Comparison of ENCODE assay signal across 8 cellular contexts in the genomic region with DNA sequence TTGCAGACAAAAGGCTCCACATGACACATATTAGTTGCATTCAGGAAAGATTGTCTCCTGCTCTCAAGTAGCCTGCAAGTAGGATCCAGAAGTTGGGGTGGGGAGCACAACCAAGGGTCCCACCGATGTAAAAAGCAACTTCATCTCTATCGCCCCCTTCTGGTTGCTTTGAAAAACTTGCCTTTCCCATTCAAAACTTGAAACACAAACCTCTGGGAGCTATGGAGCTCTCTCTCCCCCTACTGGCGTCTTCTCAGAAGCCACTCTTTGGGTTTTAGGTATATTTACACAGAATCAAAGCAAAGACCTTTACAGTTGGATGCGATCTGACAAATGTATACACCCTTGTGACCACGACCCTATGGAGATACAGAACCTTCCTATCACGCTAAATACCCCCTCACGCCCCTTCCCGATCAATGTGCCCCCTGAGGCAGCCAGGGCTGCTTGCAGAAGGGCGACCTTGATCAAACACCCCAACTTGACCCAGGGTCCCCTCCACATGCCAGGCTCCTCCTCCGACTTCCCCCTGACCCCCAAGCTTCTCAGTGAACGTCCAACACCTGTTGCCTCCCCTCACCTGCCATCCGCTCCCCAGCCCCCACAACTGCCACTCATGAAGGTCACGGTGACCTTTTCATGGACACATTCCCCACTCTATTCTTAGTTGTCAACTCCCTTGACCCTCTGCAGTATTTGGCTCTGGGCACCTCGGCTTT. TPM values are rescaled to one million over a fixed set of nuclear protein-coding genes. Genes with fewer than 3 reads are reported as not detected.
A peak's percentile ranks its signal among the peaks of the same experiment; 100 is the strongest.
DNase-seq lines count a peak whose midpoint lies in the region; ATAC-seq and TF ChIP-seq lines count a peak whose summit lies in the region.

No MANE protein-coding gene starts in this region.

- no peak for ATAC-seq in GM19463 (IDR thresholded peaks at IDR 0.05; ENCODE audit: unreplicated experiment)

- peak overlapping the region; percentile 49 for H3K4me3 Mint-ChIP-seq in activated naive CD4-positive, alpha-beta T cell treated with anti-CD3 and anti-CD28 coated beads, Interleukin-2, amount 10 ng/mL, durations not matched to agents 7 days and 5 days

- peak overlapping the region; percentile 34 for H3K4ac ChIP-seq in trophoblast cell (ENCODE audit: low read depth, low read length)

- H3K4me2 ChIP-seq in Loucy (ENCODE audit: low read depth, low read length, poor library complexity, severe bottlenecking) (no peak overlapping the region), trophoblast cell (ENCODE audit: low read length) (no peak overlapping the region)

- no peak overlapping the region for H2AFZ ChIP-seq in Loucy (ENCODE audit: low read length)
- no peak overlapping the region for H2AFZ ChIP-seq in trophoblast cell (ENCODE audit: insufficient read depth, low read length, poor library complexity)

- H3K4me3 ChIP-seq in GM06990 (replicated peaks; ENCODE audit: low read depth, low read length): no peak overlapping the region
- no peak overlapping the region for H3K4me3 ChIP-seq in Loucy (ENCODE audit: low read length, poor library complexity, severe bottlenecking)
- no peak overlapping the region for H3K4me3 ChIP-seq in trophoblast cell (ENCODE audit: low read depth, low read length)

- no peaks in the 10 kb centered on the region; the same call in none of the 2 replicates for H3K36me3 ChIP-seq in GM06990 (ENCODE audit: control insufficient read depth, insufficient read depth, low read length)
- H3K36me3 ChIP-seq in Loucy (ENCODE audit: insufficient read depth, low read length): no peaks in the 10 kb centered on the region
- peaks cover 7 to 8% of the 10 kb centered on the region in 2 experiments for H3K36me3 ChIP-seq in trophoblast cell (ENCODE audit: control insufficient read depth in 1 of 2, insufficient read depth in 2 of 2, low read length in 2 of 2)

- peaks cover 80% of the 10 kb centered on the region for H3K4me1 Mint-ChIP-seq in activated naive CD4-positive, alpha-beta T cell treated with anti-CD3 and anti-CD28 coated beads, Interleukin-2, amount 10 ng/mL, durations not matched to agents 7 days and 5 days

- H2BK12ac ChIP-seq in trophoblast cell (ENCODE audit: low read length): no peak overlapping the region

- H3K9me3 ChIP-seq in Loucy (ENCODE audit: insufficient read depth, low read depth, low read length): no peaks in the 10 kb centered on the region
- no peaks in the 10 kb centered on the region for H3K9me3 ChIP-seq in trophoblast cell (ENCODE audit: insufficient read depth, low read depth, low read length)

- CTCF ChIA-PET in activated naive CD4-positive, alpha-beta T cell treated with anti-CD3 and anti-CD28 coated beads, Interleukin-2, amount 10 ng/mL, durations not matched to agents 7 days and 5 days (lab: Charles Lee): interaction anchor here (0.6 to 4.3 kb wide), 28 partner anchors 8 to 124 kb away, joined by 3 to 78 read pairs (median 5); a partner anchor contains a TSS

- no peak overlapping the region for H3K23ac ChIP-seq in trophoblast cell (ENCODE audit: low read length)

- H4K8ac ChIP-seq in trophoblast cell (ENCODE audit: low read depth, low read length): no peak overlapping the region

- H4K91ac ChIP-seq in trophoblast cell (ENCODE audit: low read depth, low read length): no peak overlapping the region

- H3K18ac ChIP-seq in trophoblast cell (ENCODE audit: low read length): no peak overlapping the region

- H3K9ac ChIP-seq in Loucy (ENCODE audit: low read depth, low read length, poor library complexity, severe bottlenecking): no peak overlapping the region
- H3K9ac ChIP-seq in trophoblast cell (ENCODE audit: low read length): no peak overlapping the region

- H3K79me1 ChIP-seq in trophoblast cell (ENCODE audit: low read length): no peaks in the 10 kb centered on the region

- no peak overlapping the region for H3K27ac ChIP-seq in trophoblast cell (ENCODE audit: low read depth, low read length)

- DNase-seq in GM06990 (ENCODE audit: extremely low read depth, insufficient read length) (peak; percentile 60), RPMI7951 (ENCODE audit: low read depth) (peak; percentile 81), glomerular endothelial cell (ENCODE audit: extremely low read depth, low read depth, low spot score) (peak; percentile 87), trophoblast cell (peak; percentile 72 to 94), NK-92 (lab: John Stamatoyannopoulos, UW; ENCODE audit: unreplicated experiment) (no peak)
- DNase-seq in activated naive CD4-positive, alpha-beta T cell treated with anti-CD3 and anti-CD28 coated beads, Interleukin-2, amount 10 ng/mL, durations not matched to agents 7 days and 5 days: peak; percentile 88

- H3K27ac Mint-ChIP-seq in activated naive CD4-positive, alpha-beta T cell treated with anti-CD3 and anti-CD28 coated beads, Interleukin-2, amount 10 ng/mL, durations not matched to agents 7 days and 5 days: peak overlapping the region; percentile 98

- no peaks in the 10 kb centered on the region for H3K27me3 Mint-ChIP-seq in activated naive CD4-positive, alpha-beta T cell treated with anti-CD3 and anti-CD28 coated beads, Interleukin-2, amount 10 ng/mL, durations not matched to agents 7 days and 5 days

- H3K79me2 ChIP-seq in Loucy (ENCODE audit: insufficient read depth, low read length) (peaks cover 39% of the 10 kb centered on the region), trophoblast cell (ENCODE audit: control insufficient read depth, insufficient read depth, low read length, poor library complexity) (peaks cover 2% of the 10 kb centered on the region)

- WGBS in trophoblast cell (ENCODE audit: extremely low coverage, insufficient coverage, insufficient read length): no CpG with 5 or more reads among the region's 14 CpGs

- H4K12ac ChIP-seq in trophoblast cell (ENCODE audit: low read depth, low read length): no peak overlapping the region

- H3K36me3 Mint-ChIP-seq in activated naive CD4-positive, alpha-beta T cell treated with anti-CD3 and anti-CD28 coated beads, Interleukin-2, amount 10 ng/mL, durations not matched to agents 7 days and 5 days: peaks cover 28% of the 10 kb centered on the region

- 0 out of 2 replicates have a peak, but pooled peaks cover 2% of the 10 kb centered on the region for H3F3A ChIP-seq in Loucy (ENCODE audit: low read depth)

- TF ChIP-seq CTCF in GM06990 (IDR thresholded peaks at IDR 0.05; ENCODE audit: insufficient read depth, low read length, poor library complexity, severe bottlenecking) (peak; percentile 98), Loucy (conservative IDR thresholded peaks at IDR 0.05; ENCODE audit: low read length) (peak; percentile 99)

- no peaks in the 10 kb centered on the region for H3K9me3 Mint-ChIP-seq in activated naive CD4-positive, alpha-beta T cell treated with anti-CD3 and anti-CD28 coated beads, Interleukin-2, amount 10 ng/mL, durations not matched to agents 7 days and 5 days

- H4K20me1 ChIP-seq in Loucy (ENCODE audit: insufficient read depth, low read length, poor library complexity, severe bottlenecking): peaks cover 22% of the 10 kb centered on the region

- H2AK5ac ChIP-seq in trophoblast cell (ENCODE audit: low read length): peak overlapping the region; percentile 33

- no peak overlapping the region for H2BK120ac ChIP-seq in trophoblast cell (ENCODE audit: insufficient read depth, low read length, poor library complexity)

- no peak overlapping the region for H2BK5ac ChIP-seq in trophoblast cell (ENCODE audit: low read depth, low read length, poor library complexity)

- H3K4me1 ChIP-seq in Loucy (ENCODE audit: insufficient read depth, low read length, poor library complexity, severe bottlenecking) (peaks cover 5% of the 10 kb centered on the region), trophoblast cell (ENCODE audit: control insufficient read depth in 1 of 2, insufficient read depth in 2 of 2, low read length in 2 of 2) (peaks cover 3% of the 10 kb centered on the region in 2 experiments)

- H3K27me3 ChIP-seq in GM06990 (replicated peaks; ENCODE audit: control insufficient read depth, insufficient read depth, low read length) (no peaks in the 10 kb centered on the region), Loucy (ENCODE audit: insufficient read depth, low read length, poor library complexity, severe bottlenecking) (no peaks in the 10 kb centered on the region), trophoblast cell (ENCODE audit: insufficient read depth, low read length) (no peaks in the 10 kb centered on the region)

- H3K14ac ChIP-seq in trophoblast cell (ENCODE audit: low read length): no peak overlapping the region

- H3K9me2 ChIP-seq in Loucy (replicated peaks; ENCODE audit: low read depth, low read length): no peaks in the 10 kb centered on the region

RNA-seq across cellular contexts. Expression of a gene that starts 10.1 kb away (rescaled TPM):
- total RNA-seq in RPMI7951 (2014; rRNA removed; shearing (Covaris generic)): 159 TPM in 2 replicates
- 79.9 and 91.1 TPM in 2 replicates for total RNA-seq in glomerular endothelial cell
- 47.8 and 53.3 TPM in 2 replicates for polyA plus RNA-seq in trophoblast cell (2013)

RNA-seq across cellular contexts. Expression of a gene that starts 10.8 kb away (rescaled TPM):
- total RNA-seq in RPMI7951 (2014; rRNA removed; shearing (Covaris generic)): 0.10 TPM in 1 of 2 replicates, not detected in the other
- total RNA-seq in glomerular endothelial cell: 1.6 and 12.2 TPM in 2 replicates
- polyA plus RNA-seq in trophoblast cell (2013): 5.6 and 6.7 TPM in 2 replicates

RNA-seq across cellular contexts. Expression of a gene that starts 20.7 kb away (rescaled TPM):
- total RNA-seq in RPMI7951 (2014; rRNA removed; shearing (Covaris generic)): 1.1 and 2.3 TPM in 2 replicates
- 13.4 and 26.1 TPM in 2 replicates for total RNA-seq in glomerular endothelial cell
- 12.9 and 13.4 TPM in 2 replicates for polyA plus RNA-seq in trophoblast cell (2013)

RNA-seq across cellular contexts. Expression of a gene that starts 42.5 kb away (rescaled TPM):
- 145 and 157 TPM in 2 replicates for total RNA-seq in RPMI7951 (2014; rRNA removed; shearing (Covaris generic))
- total RNA-seq in glomerular endothelial cell: 71.5 and 95.5 TPM in 2 replicates
- 8.2 and 9.4 TPM in 2 replicates for polyA plus RNA-seq in trophoblast cell (2013)

RNA-seq across cellular contexts. Expression of a gene that starts 57.8 kb away (rescaled TPM):
- total RNA-seq in RPMI7951 (2014; rRNA removed; shearing (Covaris generic)): 14.7 and 22.9 TPM in 2 replicates
- 167 and 217 TPM in 2 replicates for total RNA-seq in glomerular endothelial cell
- 35.6 and 38.5 TPM in 2 replicates for polyA plus RNA-seq in trophoblast cell (2013)
